1 cellular context compared by ENCODE assay signal in genomic region chr12:51639361-51639760, GRCh38.
TF ChIP-seq lines count a peak whose summit lies in the region.

No MANE protein-coding gene starts in this region.

TF ChIP-seq in IMR-90, 13 proteins besides CTCF, POLR2A, EP300 and RAD21:
- TF ChIP-seq SMC3 (IDR thresholded peaks at IDR 0.05; ENCODE audit: low read depth, low read length) (no peak), CEBPB (IDR thresholded peaks at IDR 0.05; ENCODE audit: low read depth, low read length) (0 out of 2 replicates have a peak, but pooled peaks have one; percentile 7)
TF ChIP-seq in IMR-90: peak in this region for 1.
